Comparison of ENCODE assay signal across 11 cellular contexts in the genomic region with DNA sequence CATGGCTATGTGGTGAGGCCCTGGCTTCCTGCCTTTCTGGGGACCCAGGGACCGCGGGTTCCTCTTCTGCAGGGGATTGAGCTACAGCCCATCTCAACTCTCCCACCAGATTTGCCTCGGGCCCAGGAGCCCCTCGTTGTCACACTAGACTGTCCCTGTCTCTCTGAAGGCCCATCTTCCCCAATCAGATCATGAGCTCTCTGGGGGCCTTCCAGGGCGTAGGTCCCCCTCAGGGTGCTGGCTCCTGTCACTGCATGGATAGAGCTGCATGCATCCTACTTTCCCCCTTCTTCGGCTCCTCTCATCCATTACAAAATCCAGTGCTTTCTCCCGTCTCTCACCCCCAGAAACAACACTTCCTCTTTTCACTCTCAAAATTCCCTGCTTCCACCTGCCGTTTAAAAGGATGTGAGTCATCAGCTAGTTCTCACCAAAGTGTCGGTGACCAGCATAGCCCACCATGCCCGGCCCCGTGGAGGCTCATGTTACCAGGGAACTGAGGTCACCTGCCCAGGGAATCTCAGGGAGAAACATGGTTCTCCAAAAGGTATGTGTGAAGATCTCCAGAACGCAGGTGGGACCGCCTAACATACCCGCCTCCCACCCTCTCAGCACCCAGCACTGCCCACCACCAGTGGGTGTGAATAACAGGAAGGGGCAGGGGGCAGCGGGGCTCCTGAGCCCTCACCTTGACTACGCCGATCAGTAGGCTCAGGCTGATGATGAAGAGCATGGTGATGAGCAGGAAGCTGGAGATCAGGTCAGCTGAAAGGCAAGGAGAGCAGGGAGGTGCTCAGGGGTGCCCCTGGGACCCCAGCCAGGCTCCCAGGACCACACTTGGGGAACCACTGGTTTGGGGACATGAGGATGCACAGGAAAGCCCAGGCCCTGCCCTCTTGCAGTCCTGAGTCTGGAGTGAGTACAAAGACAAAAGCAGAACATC. TPM values are rescaled to one million over a fixed set of nuclear protein-coding genes. Genes with fewer than 3 reads are reported as not detected.
A peak's percentile ranks its signal among the peaks of the same experiment; 100 is the strongest.
DNase-seq lines count a peak whose midpoint lies in the region; ATAC-seq and TF ChIP-seq lines count a peak whose summit lies in the region.
"Had no signal": no experiment of that assay in that cellular context is flagged by ENCODE, and none has a peak within 500 bp of the region (broad histone marks: within the 10 kb centered on the region; RNA-seq: fewer than 3 reads in every experiment).

No MANE protein-coding gene starts in this region.

- 67% methylated on average over 17 of the region's 17 CpGs for WGBS in smooth muscle cell (ENCODE audit: low lambda C conversion rate)

- no peaks in the 10 kb centered on the region for H4K20me1 ChIP-seq in smooth muscle cell (ENCODE audit: low read depth)

- H3K4me1 Mint-ChIP-seq in activated CD4-positive, alpha-beta memory T cell treated with anti-CD3 and anti-CD28 coated beads for 36 hours (ENCODE audit: low read depth): peaks cover 69% of the 10 kb centered on the region

- H3K27me3 ChIP-seq in ascending aorta (no peaks in the 10 kb centered on the region), smooth muscle cell (ENCODE audit: low read depth) (no peaks in the 10 kb centered on the region)

- H3K4me1 ChIP-seq in ascending aorta (no peaks in the 10 kb centered on the region), smooth muscle cell (ENCODE audit: low read depth) (no peaks in the 10 kb centered on the region)
- H3K4me1 ChIP-seq: parathyroid adenoma had no signal

- POLR2A ChIA-PET in activated CD4-positive, alpha-beta memory T cell treated with anti-CD3 and anti-CD28 coated beads for 36 hours (lab: Charles Lee): interaction anchor here (0.9 to 5.5 kb wide), 2 partner anchors 9 to 15 kb away, joined by 3 to 75 read pairs; a partner anchor contains a TSS

- no peaks in the 10 kb centered on the region for H3K79me2 ChIP-seq in smooth muscle cell (ENCODE audit: low read depth)
- H3K79me2 ChIP-seq: parathyroid adenoma had no signal

- H3K9me3 ChIP-seq in ascending aorta (no peaks in the 10 kb centered on the region), smooth muscle cell (replicated peaks; ENCODE audit: low read depth) (no peaks in the 10 kb centered on the region)
- H3K9me3 ChIP-seq: heart left ventricle had no signal

- no peaks in the 10 kb centered on the region for H3K9me3 Mint-ChIP-seq in activated CD4-positive, alpha-beta memory T cell treated with anti-CD3 and anti-CD28 coated beads for 36 hours

- TF ChIP-seq CTCF in ascending aorta (IDR thresholded peaks at IDR 0.05): no peak
- TF ChIP-seq CTCF in smooth muscle cell (IDR thresholded peaks at IDR 0.05; ENCODE audit: borderline replicate concordance, insufficient read depth, poor library complexity, severe bottlenecking): no peak

- no peak overlapping the region for H3K4me2 ChIP-seq in smooth muscle cell

- H3K36me3 Mint-ChIP-seq in activated CD4-positive, alpha-beta memory T cell treated with anti-CD3 and anti-CD28 coated beads for 36 hours: peaks cover 56% of the 10 kb centered on the region

- H3K4me3 Mint-ChIP-seq in activated CD4-positive, alpha-beta memory T cell treated with anti-CD3 and anti-CD28 coated beads for 36 hours: no peak overlapping the region

- no peak overlapping the region for H2AFZ ChIP-seq in smooth muscle cell (ENCODE audit: low read depth)
- H2AFZ ChIP-seq: parathyroid adenoma had no signal

- CTCF ChIA-PET in activated CD4-positive, alpha-beta memory T cell treated with anti-CD3 and anti-CD28 coated beads for 36 hours (lab: Charles Lee): interaction anchor here (6.1 to 9.6 kb wide), 3 partner anchors 21 to 41 kb away, joined by 27 to 63 read pairs (median 61); no protein-coding TSS in a partner anchor

- H3K27ac ChIP-seq in ascending aorta: no peak overlapping the region
- H3K27ac ChIP-seq in smooth muscle cell (ENCODE audit: low read depth): no peak overlapping the region
- H3K27ac ChIP-seq: parathyroid adenoma had no signal

- no peak overlapping the region for H3K9ac ChIP-seq in smooth muscle cell (ENCODE audit: low read depth)
- H3K9ac ChIP-seq: parathyroid adenoma had no signal

- H3K27me3 Mint-ChIP-seq in activated CD4-positive, alpha-beta memory T cell treated with anti-CD3 and anti-CD28 coated beads for 36 hours: no peaks in the 10 kb centered on the region

- ATAC-seq in GM21717 (IDR thresholded peaks at IDR 0.05; ENCODE audit: unreplicated experiment): no peak
- ATAC-seq: heart left ventricle had no signal

- H3K36me3 ChIP-seq in ascending aorta (peaks cover 0 to 10% of the 10 kb centered on the region in 2 donors), smooth muscle cell (ENCODE audit: low read depth) (no peaks in the 10 kb centered on the region)

- no peaks in the 10 kb centered on the region for H3F3A ChIP-seq in smooth muscle cell (ENCODE audit: low read depth)

- DNase-seq in DMS53 treated with DMSO at 0.1 percent for 48 hours (lab: John Stamatoyannopoulos, UW; ENCODE audit: unreplicated experiment) (peak; percentile 31), HPDE6-E6E7 (ENCODE audit: extremely low spot score) (peak; percentile 22), left kidney (ENCODE audit: low read depth, low spot score) (peak; percentile 52), ascending aorta (ENCODE audit: low spot score in 2 of 2) (no peak), smooth muscle cell (lab: John Stamatoyannopoulos, UW; ENCODE audit: unreplicated experiment) (no peak)
- DNase-seq in activated CD4-positive, alpha-beta memory T cell treated with anti-CD3 and anti-CD28 coated beads for 36 hours: no peak
- DNase-seq: heart left ventricle, NCI-H526 treated with DMSO at 0.1 percent for 48 hours had no signal

- peak overlapping the region; percentile 74 for H3K27ac Mint-ChIP-seq in activated CD4-positive, alpha-beta memory T cell treated with anti-CD3 and anti-CD28 coated beads for 36 hours

- intact Hi-C loops in activated CD4-positive, alpha-beta memory T cell treated with anti-CD3 and anti-CD28 coated beads for 36 hours (cut with micrococcal nuclease): no loop called here
- intact Hi-C loops in ascending aorta (cut with DNase I): no loop called here

- H3K4me3 ChIP-seq in ascending aorta: no peak overlapping the region
- no peak overlapping the region for H3K4me3 ChIP-seq in smooth muscle cell
- H3K4me3 ChIP-seq: heart left ventricle had no signal

RNA-seq across cellular contexts. Expression of a gene that starts 16.4 kb away (rescaled TPM):
- total RNA-seq in activated CD4-positive, alpha-beta memory T cell treated with anti-CD3 and anti-CD28 coated beads for 36 hours: 100 to 1,000 TPM; 190 to 196 TPM
- total RNA-seq in ascending aorta (56.1 TPM), smooth muscle cell (0.49 and 1.4 TPM in 2 replicates)
- polyA plus RNA-seq in smooth muscle cell: 0.63 and 1.6 TPM in 2 replicates
- total RNA-seq: chondrocyte had no signal

RNA-seq across cellular contexts. Expression of a gene that starts 17.8 kb away (rescaled TPM):
- under 1 TPM in 1 of 2 experiments, not detected in 1; 0.34 TPM for total RNA-seq in activated CD4-positive, alpha-beta memory T cell treated with anti-CD3 and anti-CD28 coated beads for 36 hours
- total RNA-seq in ascending aorta: 0.85 TPM
- 0.36 and 2.0 TPM in 2 replicates for total RNA-seq in smooth muscle cell
- 0.40 and 0.61 TPM in 2 replicates for polyA plus RNA-seq in smooth muscle cell
- polyA plus RNA-seq: heart left ventricle had no signal

Comparison
In these comparisons a context has a peak if more than half of its experiments do, and no peak if none do; other contexts are left out.
1. DNase-seq: peak in DMS53 treated with DMSO at 0.1 percent for 48 hours (single experiment), HPDE6-E6E7 (single experiment) and left kidney (single experiment); none in activated CD4-positive, alpha-beta memory T cell treated with anti-CD3 and anti-CD28 coated beads for 36 hours (single experiment), ascending aorta (0 of 2) and smooth muscle cell (single experiment).
2. RNA of a gene that starts 16.4 kb away (total RNA-seq): 190 to 196 TPM in activated CD4-positive, alpha-beta memory T cell treated with anti-CD3 and anti-CD28 coated beads for 36 hours and 56.1 TPM in ascending aorta (single experiment); 0.49 to 1.4 TPM in smooth muscle cell; every median in the first group is over 10 times any median in the second.